Comparison of ENCODE assay signal across 1 cellular context in the genomic region with DNA sequence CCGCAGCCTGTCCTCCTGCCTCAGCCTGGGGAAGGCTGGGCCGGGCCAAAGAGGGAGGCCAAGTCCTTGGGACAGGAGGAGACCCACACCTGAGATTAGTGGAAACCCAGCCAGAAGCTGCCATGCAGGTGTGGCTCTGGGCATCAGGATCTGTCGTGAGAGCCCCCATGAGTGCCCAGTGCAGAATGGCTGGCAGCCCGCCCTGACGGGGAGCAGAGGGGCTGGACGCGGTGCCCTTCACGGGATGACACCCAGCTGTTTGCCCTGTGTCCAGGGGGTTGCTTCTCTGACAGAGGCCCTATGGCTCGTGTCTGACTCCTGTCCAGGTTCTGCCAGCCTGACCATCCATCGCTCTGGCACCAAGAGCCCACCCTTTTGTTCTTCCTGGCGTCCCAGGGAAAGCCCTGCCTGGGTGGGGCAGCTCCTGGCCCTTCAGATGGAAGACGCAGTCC.
A peak's percentile ranks its signal among the peaks of the same experiment; 100 is the strongest.
TF ChIP-seq lines count a peak whose summit lies in the region.

No MANE protein-coding gene starts in this region.

TF ChIP-seq in HEK293, 187 proteins besides CTCF, POLR2A, EP300 and RAD21 (continued from another document):
- TF ChIP-seq, protein P1, sequence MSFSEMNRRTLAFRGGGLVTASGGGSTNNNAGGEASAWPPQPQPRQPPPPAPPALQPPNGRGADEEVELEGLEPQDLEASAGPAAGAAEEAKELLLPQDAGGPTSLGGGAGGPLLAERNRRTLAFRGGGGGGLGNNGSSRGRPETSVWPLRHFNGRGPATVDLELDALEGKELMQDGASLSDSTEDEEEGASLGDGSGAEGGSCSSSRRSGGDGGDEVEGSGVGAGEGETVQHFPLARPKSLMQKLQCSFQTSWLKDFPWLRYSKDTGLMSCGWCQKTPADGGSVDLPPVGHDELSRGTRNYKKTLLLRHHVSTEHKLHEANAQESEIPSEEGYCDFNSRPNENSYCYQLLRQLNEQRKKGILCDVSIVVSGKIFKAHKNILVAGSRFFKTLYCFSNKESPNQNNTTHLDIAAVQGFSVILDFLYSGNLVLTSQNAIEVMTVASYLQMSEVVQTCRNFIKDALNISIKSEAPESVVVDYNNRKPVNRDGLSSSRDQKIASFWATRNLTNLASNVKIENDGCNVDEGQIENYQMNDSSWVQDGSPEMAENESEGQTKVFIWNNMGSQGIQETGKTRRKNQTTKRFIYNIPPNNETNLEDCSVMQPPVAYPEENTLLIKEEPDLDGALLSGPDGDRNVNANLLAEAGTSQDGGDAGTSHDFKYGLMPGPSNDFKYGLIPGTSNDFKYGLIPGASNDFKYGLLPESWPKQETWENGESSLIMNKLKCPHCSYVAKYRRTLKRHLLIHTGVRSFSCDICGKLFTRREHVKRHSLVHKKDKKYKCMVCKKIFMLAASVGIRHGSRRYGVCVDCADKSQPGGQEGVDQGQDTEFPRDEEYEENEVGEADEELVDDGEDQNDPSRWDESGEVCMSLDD (tag by site-specific recombination; IDR thresholded peaks at IDR 0.05) = 0 out of 2 replicates have a peak, but pooled peaks have one; percentile 12
- TF ChIP-seq ZNF155 (tag by site-specific recombination; IDR thresholded peaks at IDR 0.05) = no peak
- no peak for TF ChIP-seq ZNF404 (tag by site-specific recombination; IDR thresholded peaks at IDR 0.05)
- no peak for TF ChIP-seq ZNF510 (tag by site-specific recombination; IDR thresholded peaks at IDR 0.05; ENCODE audit: insufficient replicate concordance)
- TF ChIP-seq ZNF37A (tag by site-specific recombination; IDR thresholded peaks at IDR 0.05) = no peak
- no peak for TF ChIP-seq ZNF423 (tag by site-specific recombination; IDR thresholded peaks at IDR 0.05)
- TF ChIP-seq ZFP41 (tag by site-specific recombination; IDR thresholded peaks at IDR 0.05; ENCODE audit: borderline replicate concordance) = no peak
- TF ChIP-seq, protein P2, sequence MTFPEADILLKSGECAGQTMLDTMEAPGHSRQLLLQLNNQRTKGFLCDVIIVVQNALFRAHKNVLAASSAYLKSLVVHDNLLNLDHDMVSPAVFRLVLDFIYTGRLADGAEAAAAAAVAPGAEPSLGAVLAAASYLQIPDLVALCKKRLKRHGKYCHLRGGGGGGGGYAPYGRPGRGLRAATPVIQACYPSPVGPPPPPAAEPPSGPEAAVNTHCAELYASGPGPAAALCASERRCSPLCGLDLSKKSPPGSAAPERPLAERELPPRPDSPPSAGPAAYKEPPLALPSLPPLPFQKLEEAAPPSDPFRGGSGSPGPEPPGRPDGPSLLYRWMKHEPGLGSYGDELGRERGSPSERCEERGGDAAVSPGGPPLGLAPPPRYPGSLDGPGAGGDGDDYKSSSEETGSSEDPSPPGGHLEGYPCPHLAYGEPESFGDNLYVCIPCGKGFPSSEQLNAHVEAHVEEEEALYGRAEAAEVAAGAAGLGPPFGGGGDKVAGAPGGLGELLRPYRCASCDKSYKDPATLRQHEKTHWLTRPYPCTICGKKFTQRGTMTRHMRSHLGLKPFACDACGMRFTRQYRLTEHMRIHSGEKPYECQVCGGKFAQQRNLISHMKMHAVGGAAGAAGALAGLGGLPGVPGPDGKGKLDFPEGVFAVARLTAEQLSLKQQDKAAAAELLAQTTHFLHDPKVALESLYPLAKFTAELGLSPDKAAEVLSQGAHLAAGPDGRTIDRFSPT (tag by site-specific recombination; IDR thresholded peaks at IDR 0.05) = peak; percentile 58
TF ChIP-seq in HEK293: peak in this region for 4.
